13 cellular contexts compared by ENCODE assay signal in genomic region chr20:17940447-17940971, GRCh38. TPM values are rescaled to one million over a fixed set of nuclear protein-coding genes. Genes with fewer than 3 reads are reported as not detected.
DNase-seq lines count a peak whose midpoint lies in the region; ATAC-seq, FAIRE-seq and TF ChIP-seq lines count a peak whose summit lies in the region.
"Had no signal": no experiment of that assay in that cellular context is flagged by ENCODE, and none has a peak within 500 bp of the region (broad histone marks: within the 10 kb centered on the region; RNA-seq: fewer than 3 reads in every experiment).

No MANE protein-coding gene starts in this region.

- H3K9me3 Mint-ChIP-seq in neural progenitor cell: no peaks in the 10 kb centered on the region
- no peaks in the 10 kb centered on the region for H3K9me3 Mint-ChIP-seq in MCF 10A (ENCODE audit: unreplicated experiment)

- TF ChIP-seq RAD21 in GM12878 (IDR thresholded peaks at IDR 0.05; ENCODE audit: insufficient read depth, low read depth, low read length): no peak

- DNase-seq in G401 (ENCODE audit: low spot score) (peak; percentile 29), NCI-H82 treated with DMSO at 0.1 percent for 48 hours (lab: John Stamatoyannopoulos, UW; ENCODE audit: unreplicated experiment) (peak; percentile 41), GM12878 (ENCODE audit: low read depth, low spot score) (no peak), neural progenitor cell (ENCODE audit: low spot score) (peak; percentile 14), WERI-Rb-1 (no peak), MG63 (no peak), MCF 10A (ENCODE audit: unreplicated experiment) (no peak)
- DNase-seq: activated CD8-positive, alpha-beta memory T cell treated with anti-CD3 and anti-CD28 coated beads, Interleukin-2, amount 50 U/mL, for 4 hours; left ventricle myocardium superior; Peyer's patch; tibial artery had no signal

- H3K27me3 Mint-ChIP-seq in neural progenitor cell (ENCODE audit: insufficient read depth, low read depth) (peaks cover 5% of the 10 kb centered on the region), MCF 10A (ENCODE audit: insufficient read depth, unreplicated experiment) (no peaks in the 10 kb centered on the region)

- H3K79me2 ChIP-seq in GM12878 (ENCODE audit: control insufficient read depth, insufficient read depth, low read length): peaks cover 4% of the 10 kb centered on the region
- peaks cover under 1% of the 10 kb centered on the region for H3K79me2 ChIP-seq in neural progenitor cell (ENCODE audit: low read depth)

- 73% methylated on average over 6 of the region's 6 CpGs for WGBS in GM12878 (ENCODE audit: insufficient coverage, insufficient replicate concordance, low lambda C conversion rate, missing lambda C conversion rate)

- RAD21 ChIA-PET in GM12878 (lab: Charles Lee; ENCODE audit: unreplicated experiment): interaction anchor here (1.0 to 4.3 kb wide), 3 partner anchors 55 to 404 kb away, joined by 3 to 19 read pairs (median 14); partner anchors contain the start of gene RRBP1

- H4K20me1 ChIP-seq in GM12878 (ENCODE audit: control insufficient read depth, insufficient read depth): no peaks in the 10 kb centered on the region
- H4K20me1 ChIP-seq in neural progenitor cell (ENCODE audit: low read depth): peaks cover 70% of the 10 kb centered on the region

- CTCF ChIA-PET in GM12878 (lab: Yijun Ruan, JAX) (interaction anchor here (0.6 to 4.8 kb wide), 7 partner anchors 14 to 404 kb away, joined by 4 to 43 read pairs (median 5); no protein-coding TSS in a partner anchor), MCF 10A (lab: Yijun Ruan, JAX) (interaction anchor here (0.6 to 1.3 kb wide), 5 partner anchors 9 to 218 kb away, joined by 3 read pairs; no protein-coding TSS in a partner anchor)

- H3K36me3 Mint-ChIP-seq in neural progenitor cell (peaks cover 14% of the 10 kb centered on the region), MCF 10A (ENCODE audit: insufficient read depth, unreplicated experiment) (peaks cover 70% of the 10 kb centered on the region)

- no peak for TF ChIP-seq CTCF in GM12878 (IDR thresholded peaks at IDR 0.05 in 2 of 3, conservative IDR thresholded peaks at IDR 0.05 in 1 of 3; ENCODE audit: control insufficient read depth in 2 of 3, extremely low read depth in 1 of 3, insufficient read depth in 1 of 3, low read depth in 3 of 3, low read length in 3 of 3)
- TF ChIP-seq CTCF in neural progenitor cell (IDR thresholded peaks at IDR 0.05): no peak
- no peak for TF ChIP-seq CTCF in WERI-Rb-1 (IDR thresholded peaks at IDR 0.05; ENCODE audit: low read depth, low read length)
- no peak for TF ChIP-seq CTCF in MCF 10A (IDR thresholded peaks at IDR 0.05; ENCODE audit: unreplicated experiment)

- no peaks in the 10 kb centered on the region for H3K27me3 ChIP-seq in GM12878 (replicated peaks in 1 of 2; ENCODE audit: control insufficient read depth in 2 of 2, insufficient read depth in 2 of 2, low read length in 1 of 2)
- H3K27me3 ChIP-seq in neural progenitor cell: peaks cover 17% of the 10 kb centered on the region
- no peaks in the 10 kb centered on the region for H3K27me3 ChIP-seq in WERI-Rb-1 (ENCODE audit: insufficient read depth, low read depth, severe bottlenecking)
- H3K27me3 ChIP-seq in MG63: no peaks in the 10 kb centered on the region
- H3K27me3 ChIP-seq: Peyer's patch, tibial artery had no signal

- peak; percentile 63 for TF ChIP-seq POLR2A in GM12878 (IDR thresholded peaks at IDR 0.05; ENCODE audit: low read depth, low read length)

- SMC1A ChIA-PET in GM12878 (lab: Charles Lee; ENCODE audit: uncharacterized antibody, unreplicated experiment): interaction anchor here (1.0 to 3.4 kb wide), 7 partner anchors 17 to 436 kb away, joined by 4 to 32 read pairs (median 8); partner anchors contain the start of gene SNX5

- no TSS peak for BruUV-seq in GM12878 (replicated peaks; lab: Mats Ljungman, UMichigan)
- no TSS peak for BruUV-seq in MCF 10A (replicated peaks; lab: Mats Ljungman, UMichigan)

- H3F3A ChIP-seq in neural progenitor cell (ENCODE audit: low read depth): peaks cover 72% of the 10 kb centered on the region

- no peak; the same call in 2 of the 3 replicates for ATAC-seq in GM12878
- ATAC-seq: left ventricle myocardium superior had no signal

- H3K4me3 ChIP-seq in GM12878: no peak overlapping the region
- H3K4me3 ChIP-seq in neural progenitor cell: no peak overlapping the region
- no peak overlapping the region for H3K4me3 ChIP-seq in WERI-Rb-1 (ENCODE audit: low read depth, low read length)
- H3K4me3 ChIP-seq in MG63: no peak overlapping the region
- H3K4me3 ChIP-seq: Peyer's patch, skin epidermis, tibial artery had no signal

- H3K27ac Mint-ChIP-seq in neural progenitor cell (peak overlapping the region; percentile 44), MCF 10A (ENCODE audit: low read depth, unreplicated experiment) (no peak overlapping the region)

- H3K4me3 Mint-ChIP-seq in neural progenitor cell: no peak overlapping the region
- no peak overlapping the region for H3K4me3 Mint-ChIP-seq in MCF 10A (ENCODE audit: unreplicated experiment)

- intact Hi-C loops in GM12878 (cut with micrococcal nuclease; ENCODE audit: unreplicated experiment) (no loop called here), MCF 10A (cut with micrococcal nuclease) (no loop called here)

- TF ChIP-seq EP300 in GM12878 (IDR thresholded peaks at IDR 0.05; ENCODE audit: borderline replicate concordance in 1 of 2, control insufficient read depth in 1 of 2, low read depth in 2 of 2, low read length in 2 of 2): no peak

- H3K4me1 ChIP-seq in GM12878 (ENCODE audit: control insufficient read depth, insufficient read depth, low read length): peaks cover 31% of the 10 kb centered on the region
- peaks cover 24% of the 10 kb centered on the region for H3K4me1 ChIP-seq in neural progenitor cell

- H3K9me3 ChIP-seq in GM12878 (replicated peaks; ENCODE audit: control insufficient read depth, insufficient read depth, low read length) (no peaks in the 10 kb centered on the region), neural progenitor cell (ENCODE audit: low read depth) (no peaks in the 10 kb centered on the region), WERI-Rb-1 (ENCODE audit: severe bottlenecking) (no peaks in the 10 kb centered on the region), MG63 (no peaks in the 10 kb centered on the region)
- H3K9me3 ChIP-seq: Peyer's patch, tibial artery had no signal

- no peak overlapping the region for H3K27ac ChIP-seq in GM12878 (ENCODE audit: control insufficient read depth, insufficient read depth)
- H3K27ac ChIP-seq in neural progenitor cell: no peak overlapping the region
- no peak overlapping the region for H3K27ac ChIP-seq in WERI-Rb-1
- H3K27ac ChIP-seq: HL-60, Peyer's patch, skin epidermis, tibial artery had no signal

- POLR2A ChIA-PET in GM12878 (lab: Charles Lee): no interaction called here
- POLR2A ChIA-PET in MCF 10A (lab: Yijun Ruan, JAX): interaction anchor here (1.3 kb wide), 1 partner anchor 19 kb away, joined by 3 read pairs; no protein-coding TSS in a partner anchor

- H3K9ac ChIP-seq in GM12878 (ENCODE audit: control insufficient read depth, insufficient read depth, low read length): no peak overlapping the region
- H3K9ac ChIP-seq in neural progenitor cell: no peak overlapping the region

- H3K4me1 Mint-ChIP-seq in neural progenitor cell: peaks cover 29% of the 10 kb centered on the region
- no peaks in the 10 kb centered on the region for H3K4me1 Mint-ChIP-seq in MCF 10A (ENCODE audit: insufficient read depth, unreplicated experiment)

- FAIRE-seq in GM12878 (lab: Jason Lieb, UNC): no peak

- in situ Hi-C loops in G401 (cut with HindIII; ENCODE audit: low sequenced_read_pairs) (no loop called here), GM12878 (cut with MboI) (loop anchor here (5.0 kb wide), 1 partner anchor 48 kb away; no protein-coding TSS in a partner anchor)

- no peak overlapping the region for H3K4me2 ChIP-seq in GM12878 (ENCODE audit: control insufficient read depth, insufficient read depth)
- no peak overlapping the region for H3K4me2 ChIP-seq in neural progenitor cell

- H3K36me3 ChIP-seq in GM12878 (ENCODE audit: control insufficient read depth in 2 of 2, insufficient read depth in 2 of 2, low read length in 1 of 2) (peaks cover 13 to 33% of the 10 kb centered on the region in 2 experiments), neural progenitor cell (peaks cover 5% of the 10 kb centered on the region), WERI-Rb-1 (peaks cover 32% of the 10 kb centered on the region), MG63 (peaks cover 53% of the 10 kb centered on the region)

- no peak overlapping the region for H2AFZ ChIP-seq in GM12878 (ENCODE audit: control insufficient read depth, low read depth, low read length)
- no peak overlapping the region for H2AFZ ChIP-seq in neural progenitor cell (replicated peaks)

RNA-seq across cellular contexts. Expression of gene SNX5, which starts 28.1 kb away (rescaled TPM):
- 150 and 169 TPM in 2 replicates for total RNA-seq in G401 (2014; rRNA removed; shearing (Covaris generic))
- total RNA-seq in GM12878 (2013; cell fraction: nucleolus; rRNA removed): 632 and 668 TPM in 2 replicates
- total RNA-seq in GM12878 (2014; rRNA removed) (254 and 275 TPM in 2 replicates), GM12878 (2014; rRNA removed; fragmentation: Illumina TruSeq; extraction: Trizol) (303 and 316 TPM in 2 replicates), GM12878 (2021) (216 and 236 TPM in 2 replicates), neural progenitor cell (ENCODE audit: low replicate concordance) (156 and 226 TPM in 2 replicates), MCF 10A (2022) (108 and 170 TPM in 2 replicates)
- polyA plus RNA-seq in GM12878 (2011; ENCODE audit: low read depth): 155 TPM
- polyA plus RNA-seq in GM12878 (2011; rRNA removed) (288 and 497 TPM in 2 replicates), GM12878 (2014; fragmentation: Illumina TruSeq; extraction: Trizol) (301 and 362 TPM in 2 replicates), GM12878 (2014; fragmentation: Nextera tagmentation; extraction: Ambion mirVana) (100 to 1,000 TPM in 1 of 2 experiments, 10 to 100 TPM in 1; 92.9 to 152 TPM), GM12878 (2014; rRNA removed) (242 and 292 TPM in 2 replicates), GM12878 (2016; fragmentation: Nextera tagmentation; extraction: Ambion mirVana) (100 to 1,000 TPM; 154 to 178 TPM)
- 153 and 185 TPM in 2 replicates for polyA plus RNA-seq in GM12878 (2011; cell fraction: cytosol; rRNA removed)
- polyA plus RNA-seq in GM12878 (2011; cell fraction: nucleus; rRNA removed): 284 and 322 TPM in 2 replicates
- polyA plus RNA-seq in GM12878 (2012): 206 and 209 TPM in 2 replicates
- polyA minus RNA-seq in GM12878 (2011; rRNA and poly(A)+ RNA removed): 166 and 193 TPM in 2 replicates
- 77.5 and 93.6 TPM in 2 replicates for polyA minus RNA-seq in GM12878 (2011; cell fraction: cytosol; rRNA and poly(A)+ RNA removed)
- polyA minus RNA-seq in GM12878 (2011; cell fraction: nucleus; rRNA and poly(A)+ RNA removed): 192 and 319 TPM in 2 replicates
- total RNA-seq in MG63 (2014; rRNA removed; shearing (Covaris generic); ENCODE audit: low replicate concordance): 78.5 and 99.6 TPM in 2 replicates

RNA-seq across cellular contexts. Expression of gene MGME1, which starts 28.3 kb away (rescaled TPM):
- total RNA-seq in G401 (2014; rRNA removed; shearing (Covaris generic)): 20.9 and 34.5 TPM in 2 replicates
- total RNA-seq in GM12878 (2013; cell fraction: nucleolus; rRNA removed): 31.0 and 35.6 TPM in 2 replicates
- total RNA-seq in GM12878 (2014; rRNA removed) (15.7 and 18.0 TPM in 2 replicates), GM12878 (2014; rRNA removed; fragmentation: Illumina TruSeq; extraction: Trizol) (33.6 and 33.7 TPM in 2 replicates), GM12878 (2021) (26.8 and 27.6 TPM in 2 replicates), neural progenitor cell (ENCODE audit: low replicate concordance) (57.2 and 87.2 TPM in 2 replicates), MCF 10A (2022) (18.0 and 24.0 TPM in 2 replicates)
- 24.8 TPM for polyA plus RNA-seq in GM12878 (2011; ENCODE audit: low read depth)
- polyA plus RNA-seq in GM12878 (2011; rRNA removed) (35.2 and 46.4 TPM in 2 replicates), GM12878 (2014; fragmentation: Illumina TruSeq; extraction: Trizol) (44.8 and 48.9 TPM in 2 replicates), GM12878 (2014; fragmentation: Nextera tagmentation; extraction: Ambion mirVana) (10 to 100 TPM; 13.4 to 14.1 TPM), GM12878 (2014; rRNA removed) (21.2 and 24.7 TPM in 2 replicates), GM12878 (2016; fragmentation: Nextera tagmentation; extraction: Ambion mirVana) (10 to 100 TPM; 37.9 to 40.8 TPM)
- polyA plus RNA-seq in GM12878 (2011; cell fraction: cytosol; rRNA removed): 16.6 and 18.2 TPM in 2 replicates
- polyA plus RNA-seq in GM12878 (2011; cell fraction: nucleus; rRNA removed): 15.8 and 17.2 TPM in 2 replicates
- 23.4 and 24.9 TPM in 2 replicates for polyA plus RNA-seq in GM12878 (2012)
- polyA minus RNA-seq in GM12878 (2011; rRNA and poly(A)+ RNA removed): 23.3 and 27.0 TPM in 2 replicates
- polyA minus RNA-seq in GM12878 (2011; cell fraction: cytosol; rRNA and poly(A)+ RNA removed): 14.6 and 16.2 TPM in 2 replicates
- 18.8 and 21.9 TPM in 2 replicates for polyA minus RNA-seq in GM12878 (2011; cell fraction: nucleus; rRNA and poly(A)+ RNA removed)
- total RNA-seq in MG63 (2014; rRNA removed; shearing (Covaris generic); ENCODE audit: low replicate concordance): 20.6 and 23.5 TPM in 2 replicates

Comparison
In these comparisons a context has a peak if more than half of its experiments do, and no peak if none do; other contexts are left out.
1. DNase-seq: peak in G401 (single experiment), NCI-H82 treated with DMSO at 0.1 percent for 48 hours (single experiment) and neural progenitor cell (single experiment); none in GM12878 (single experiment), WERI-Rb-1 (single experiment), MG63 (single experiment) and MCF 10A (single experiment).